13 cellular contexts compared by ENCODE assay signal in genomic region chr10:87053121-87053520, GRCh38. TPM values are rescaled to one million over a fixed set of nuclear protein-coding genes. Genes with fewer than 3 reads are reported as not detected.
DNase-seq lines count a peak whose midpoint lies in the region; ATAC-seq and TF ChIP-seq lines count a peak whose summit lies in the region.
"Had no signal": no experiment of that assay in that cellular context is flagged by ENCODE, and none has a peak within 500 bp of the region (broad histone marks: within the 10 kb centered on the region; RNA-seq: fewer than 3 reads in every experiment).

No MANE protein-coding gene starts in this region.

- peaks cover 4 to 98% of the 10 kb centered on the region in 2 donors for H3K36me3 ChIP-seq in psoas muscle (ENCODE audit: insufficient read depth in 1 of 2, low read depth in 1 of 2)

- 27 to 53% (median 39%) methylated on average over 3 of the region's 3 CpGs for WGBS in psoas muscle, 3 donors

- peak; percentile 64; the same call in 2 of the 3 replicates for ATAC-seq in SK-N-SH treated with all-trans-retinoic acid at 6 μM for 48 hours
- peak; percentile 72 to 92 for ATAC-seq in left cardiac atrium
- peak; percentile 56 to 89 (median 60) for ATAC-seq in psoas muscle
- ATAC-seq in GM19351 (IDR thresholded peaks at IDR 0.05; ENCODE audit: unreplicated experiment), result no peak
- no peak for ATAC-seq in GM21381 (IDR thresholded peaks at IDR 0.05; ENCODE audit: unreplicated experiment)
- ATAC-seq in omental fat pad (ENCODE audit: low FRiP score), result no peak
- ATAC-seq: activated CD4-positive, CD25-positive, alpha-beta regulatory T cell treated with anti-CD3 and anti-CD28 coated beads, Interleukin-2, amount 50 U/mL, for 24 hours; activated naive CD8-positive, alpha-beta T cell treated with anti-CD3 and anti-CD28 coated beads, Interleukin-2, amount 50 U/mL, for 24 hours; T-cell had no signal

- no peak overlapping the region for H3K4me3 ChIP-seq in LNCaP clone FGC (ENCODE audit: low read depth, low read length)
- H3K4me3 ChIP-seq in psoas muscle, result no peak overlapping the region
- H3K4me3 ChIP-seq: esophagus muscularis mucosa had no signal

- peaks cover 8% of the 10 kb centered on the region for H3K4me1 ChIP-seq in psoas muscle

- no peaks in the 10 kb centered on the region for H3K27me3 ChIP-seq in psoas muscle (ENCODE audit: insufficient read depth in 3 of 3, low read length in 2 of 3)
- H3K27me3 ChIP-seq: esophagus muscularis mucosa had no signal

- H3K27ac ChIP-seq in psoas muscle, result no peak overlapping the region

- DNase-seq in LNCaP clone FGC (ENCODE audit: low read depth), result peak; percentile 72
- DNase-seq in left cardiac atrium, result peak; percentile 30
- no peak for DNase-seq in psoas muscle
- DNase-seq in NCI-H526 (lab: John Stamatoyannopoulos, UW), result no peak
- DNase-seq in omental fat pad (ENCODE audit: low spot score), result no peak
- DNase-seq: activated naive CD8-positive, alpha-beta T cell treated with anti-CD3 and anti-CD28 coated beads, Interleukin-2, amount 50 U/mL, for 24 hours; cortex of kidney; T-cell had no signal

- H3K9me3 ChIP-seq in psoas muscle, result no peaks in the 10 kb centered on the region
- H3K9me3 ChIP-seq: esophagus muscularis mucosa had no signal

- intact Hi-C loops in left cardiac atrium (cut with DNase I) (no loop called here), psoas muscle (cut with DNase I) (no loop called here)

- no peak for TF ChIP-seq CTCF in LNCaP clone FGC (IDR thresholded peaks at IDR 0.05; ENCODE audit: control insufficient read depth, extremely low read depth, insufficient read depth)
- TF ChIP-seq CTCF in psoas muscle (IDR thresholded peaks at IDR 0.05), result no peak
- TF ChIP-seq CTCF in omental fat pad (IDR thresholded peaks at IDR 0.05), result no peak

TF ChIP-seq in SK-N-SH treated with all-trans-retinoic acid at 6 μM for 48 hours, 23 proteins besides CTCF, POLR2A, EP300 and RAD21:
- TF ChIP-seq ZC3H10 (CRISPR knock-in tag; IDR thresholded peaks at IDR 0.05) (no peak), TSHZ2 (CRISPR knock-in tag; IDR thresholded peaks at IDR 0.05) (no peak), OSR1 (CRISPR knock-in tag; IDR thresholded peaks at IDR 0.05) (no peak), ISL1 (CRISPR knock-in tag; IDR thresholded peaks at IDR 0.05) (no peak), PPARA (CRISPR knock-in tag; IDR thresholded peaks at IDR 0.05; ENCODE audit: borderline replicate concordance) (no peak), CSRNP3 (CRISPR knock-in tag; IDR thresholded peaks at IDR 0.05) (no peak), TOX (CRISPR knock-in tag; IDR thresholded peaks at IDR 0.05; ENCODE audit: borderline replicate concordance) (no peak), RARB (CRISPR knock-in tag; IDR thresholded peaks at IDR 0.05) (no peak), ESRRG (CRISPR knock-in tag; IDR thresholded peaks at IDR 0.05) (no peak), ZNF565 (CRISPR knock-in tag; conservative IDR thresholded peaks at IDR 0.05; ENCODE audit: low read depth) (no peak), GLIS3 (CRISPR knock-in tag; IDR thresholded peaks at IDR 0.05) (no peak), CREB5 (CRISPR knock-in tag; IDR thresholded peaks at IDR 0.05; ENCODE audit: low read depth) (no peak), CSDC2 (CRISPR knock-in tag; IDR thresholded peaks at IDR 0.05) (no peak), ARNTL (CRISPR knock-in tag; IDR thresholded peaks at IDR 0.05; ENCODE audit: borderline replicate concordance, low read depth) (no peak), ZFP30 (CRISPR knock-in tag; IDR thresholded peaks at IDR 0.05) (no peak), TCF4 (CRISPR knock-in tag; IDR thresholded peaks at IDR 0.05; ENCODE audit: borderline replicate concordance) (no peak), ZFP3 (CRISPR knock-in tag; IDR thresholded peaks at IDR 0.05) (no peak), ZNF8 (CRISPR knock-in tag; IDR thresholded peaks at IDR 0.05) (no peak), PATZ1 (CRISPR knock-in tag; IDR thresholded peaks at IDR 0.05; ENCODE audit: borderline replicate concordance) (no peak), BACH2 (CRISPR knock-in tag; IDR thresholded peaks at IDR 0.05; ENCODE audit: borderline replicate concordance) (no peak)

RNA-seq across cellular contexts. Expression of gene FAM25A, which starts 33.0 kb away (rescaled TPM):
- total RNA-seq in left cardiac atrium, result not detected
- not detected for total RNA-seq in psoas muscle
- polyA plus RNA-seq in psoas muscle, result under 1 TPM in 1 of 3 donors, not detected in 2; 0.82 TPM
- not detected for total RNA-seq in omental fat pad
- total RNA-seq: esophagus muscularis mucosa, T-cell had no signal

RNA-seq across cellular contexts. Expression of gene GLUD1, which starts 41.5 kb away (rescaled TPM):
- total RNA-seq in left cardiac atrium, result 10 to 100 TPM; 81.7 to 91.4 TPM
- total RNA-seq in psoas muscle, result 10 to 100 TPM; 54.2 to 70.8 (median 58.7) TPM
- polyA plus RNA-seq in psoas muscle, result 10 to 100 TPM; 42.3 to 64.0 (median 57.0) TPM
- 100 to 1,000 TPM; 140 to 171 (median 157) TPM for total RNA-seq in omental fat pad

RNA-seq across cellular contexts. Expression of gene SHLD2, which starts 41.9 kb away (rescaled TPM):
- total RNA-seq in left cardiac atrium, result 10 to 100 TPM; 17.6 to 26.2 TPM
- total RNA-seq in psoas muscle, result 10 to 100 TPM in 3 of 4 donors, 1 to 10 TPM in 1; 7.9 to 14.5 (median 12.5) TPM
- 10 to 100 TPM; 11.1 to 25.7 (median 24.0) TPM for polyA plus RNA-seq in psoas muscle
- 10 to 100 TPM; 26.8 to 34.1 (median 30.9) TPM for total RNA-seq in omental fat pad

Comparison
In these comparisons a context has a peak if more than half of its experiments do, and no peak if none do; other contexts are left out.
1. DNase-seq: peak in LNCaP clone FGC (single experiment) and left cardiac atrium (single experiment); none in psoas muscle (0 of 2), NCI-H526 (0 of 2) and omental fat pad (single experiment).
2. ATAC-seq: peak in SK-N-SH treated with all-trans-retinoic acid at 6 μM for 48 hours (single experiment), left cardiac atrium (2 of 2) and psoas muscle (4 of 4); none in GM19351 (single experiment), GM21381 (single experiment) and omental fat pad (single experiment).